Comparison of ENCODE assay signal across 8 cellular contexts in genomic region chr4:68498413-68499007, GRCh38. TPM values are rescaled to one million over a fixed set of nuclear protein-coding genes. Genes with fewer than 3 reads are reported as not detected.
A peak's percentile ranks its signal among the peaks of the same experiment; 100 is the strongest.
DNase-seq lines count a peak whose midpoint lies in the region; ATAC-seq and TF ChIP-seq lines count a peak whose summit lies in the region.

No MANE protein-coding gene starts in this region.

- CTCF ChIA-PET in WTC11 (lab: Charles Lee): interaction anchor here (0.7 to 1.7 kb wide), 5 partner anchors 122 to 672 kb away, joined by 3 to 6 read pairs (median 3); no protein-coding TSS in a partner anchor

- H3K36me3 Mint-ChIP-seq in WTC11: peaks cover 6% of the 10 kb centered on the region

- H3K4me1 Mint-ChIP-seq in WTC11: peaks cover 26% of the 10 kb centered on the region

- no peaks in the 10 kb centered on the region for H3K9me3 ChIP-seq in right lobe of liver

- peaks cover 0 to 5% (median 0%) of the 10 kb centered on the region in 4 donors for H3K4me1 ChIP-seq in right lobe of liver

- peaks cover 5% of the 10 kb centered on the region for H3K9me3 Mint-ChIP-seq in WTC11

- DNase-seq in AG09319 (ENCODE audit: extremely low read depth, low read depth) (peak; percentile 24), NCI-H146 treated with DMSO at 0.1 percent for 48 hours (lab: John Stamatoyannopoulos, UW; ENCODE audit: unreplicated experiment) (peak; percentile 66), WTC11 (ENCODE audit: low spot score) (peak; percentile 65), choroid plexus epithelial cell (ENCODE audit: low read depth) (peak; percentile 86), right lobe of liver (peak; percentile 38 to 74 (median 57))
- peak; percentile 4 to 9 for DNase-seq in stimulated activated CD8-positive, alpha-beta memory T cell treated with anti-CD3 and anti-CD28 coated beads, Interleukin-15, amount 100 ng/mL, for 48 hours (ENCODE audit: low read depth in 2 of 2)

- WGBS in right lobe of liver (ENCODE audit: insufficient coverage, low coverage, low lambda C conversion rate, missing lambda C conversion rate): 6% methylated on average over 5 of the region's 5 CpGs

- intact Hi-C loops in right lobe of liver (cut with DNase I): no loop called here

- H3K27me3 Mint-ChIP-seq in WTC11 (ENCODE audit: low read depth): no peaks in the 10 kb centered on the region

- H3K4me3 ChIP-seq in choroid plexus epithelial cell (ENCODE audit: low read depth, low read length) (no peak overlapping the region), right lobe of liver (no peak overlapping the region)

- TF ChIP-seq POLR2A in GM18505 (IDR thresholded peaks at IDR 0.05; ENCODE audit: borderline replicate concordance, extremely low read depth, insufficient read depth, insufficient read length) (no peak), right lobe of liver (IDR thresholded peaks at IDR 0.05) (no peak)

- POLR2A ChIA-PET in WTC11 (lab: Charles Lee): no interaction called here

- ATAC-seq in GM18505 (IDR thresholded peaks at IDR 0.05; ENCODE audit: unreplicated experiment) (peak; percentile 90), HG02938 (IDR thresholded peaks at IDR 0.05; ENCODE audit: unreplicated experiment) (peak; percentile 89), WTC11 (peak; percentile 93), right lobe of liver (peak; percentile 98 to 100 (median 100))

- TF ChIP-seq CTCF in AG09319 (IDR thresholded peaks at IDR 0.05; ENCODE audit: low read depth, low read length): peak; percentile 91
- peak; percentile 76 for TF ChIP-seq CTCF in WTC11 (IDR thresholded peaks at IDR 0.05)
- peak; percentile 93 for TF ChIP-seq CTCF in choroid plexus epithelial cell (conservative IDR thresholded peaks at IDR 0.05; ENCODE audit: low read depth, low read length)
- peak; percentile 84 to 94 (median 88) for TF ChIP-seq CTCF in right lobe of liver (IDR thresholded peaks at IDR 0.05)

- H3K27ac ChIP-seq in right lobe of liver: no peak overlapping the region

- no peaks in the 10 kb centered on the region for H3K36me3 ChIP-seq in right lobe of liver

- no peak overlapping the region for H3K27ac Mint-ChIP-seq in WTC11

- no peaks in the 10 kb centered on the region for H3K27me3 ChIP-seq in right lobe of liver

- no peak overlapping the region for H3K4me3 Mint-ChIP-seq in WTC11

TF ChIP-seq in WTC11, 78 proteins besides CTCF, POLR2A, EP300 and RAD21 (continues in another document):
- TF ChIP-seq USF1 (CRISPR knock-in tag; IDR thresholded peaks at IDR 0.05): no peak
- no peak for TF ChIP-seq ZNF671 (CRISPR knock-in tag; IDR thresholded peaks at IDR 0.05)
- no peak for TF ChIP-seq E2F1 (CRISPR knock-in tag; IDR thresholded peaks at IDR 0.05)
- no peak for TF ChIP-seq PRDM15 (CRISPR knock-in tag; IDR thresholded peaks at IDR 0.05)
- TF ChIP-seq E2F4 (CRISPR knock-in tag; IDR thresholded peaks at IDR 0.05; ENCODE audit: borderline replicate concordance, low read depth): no peak
- TF ChIP-seq TEAD4 (CRISPR knock-in tag; IDR thresholded peaks at IDR 0.05): no peak
- no peak for TF ChIP-seq RORB (CRISPR knock-in tag; IDR thresholded peaks at IDR 0.05)
- TF ChIP-seq GTF2I (CRISPR knock-in tag; conservative IDR thresholded peaks at IDR 0.05): no peak
- no peak for TF ChIP-seq CREB1 (CRISPR knock-in tag; IDR thresholded peaks at IDR 0.05)
- no peak for TF ChIP-seq ETV6 (CRISPR knock-in tag; IDR thresholded peaks at IDR 0.05)
- TF ChIP-seq MXD4 (CRISPR knock-in tag; IDR thresholded peaks at IDR 0.05; ENCODE audit: borderline replicate concordance): no peak
- TF ChIP-seq ATF6 (CRISPR knock-in tag; IDR thresholded peaks at IDR 0.05): no peak
- TF ChIP-seq PREB (CRISPR knock-in tag; IDR thresholded peaks at IDR 0.05; ENCODE audit: borderline replicate concordance): no peak

RNA-seq across cellular contexts. Expression of gene TMPRSS11E, which starts 51.2 kb away (rescaled TPM):
- total RNA-seq in WTC11 (2021): 1.9 to 3.5 TPM (median 2.9 TPM) in 3 replicates
- not detected for total RNA-seq in right lobe of liver

Comparison
In these comparisons a context has a peak if more than half of its experiments do, and no peak if none do; other contexts are left out.
1. DNase-seq: peak in every context shown above with its lines; median percentile 86 in choroid plexus epithelial cell; 66 in NCI-H146 treated with DMSO at 0.1 percent for 48 hours; 65 in WTC11; 57 in right lobe of liver; 24 in AG09319; 6 in stimulated activated CD8-positive, alpha-beta memory T cell treated with anti-CD3 and anti-CD28 coated beads, Interleukin-15, amount 100 ng/mL, for 48 hours.